29 cellular contexts compared by ENCODE assay signal in genomic region chr14:77936138-77936639, GRCh38.
DNase-seq lines count a peak whose midpoint lies in the region; ATAC-seq, FAIRE-seq and TF ChIP-seq lines count a peak whose summit lies in the region.
"Had no signal": no experiment of that assay in that cellular context is flagged by ENCODE, and none has a peak within 500 bp of the region (broad histone marks: within the 10 kb centered on the region; RNA-seq: fewer than 3 reads in every experiment).

No MANE protein-coding gene starts in this region.

- TF ChIP-seq EP300 in HepG2 (IDR thresholded peaks at IDR 0.05; ENCODE audit: low read depth in 2 of 2, low read length in 2 of 2) (no peak), HepG2 (CRISPR knock-in tag; IDR thresholded peaks at IDR 0.05; ENCODE audit: borderline replicate concordance) (no peak)

- intact Hi-C loops in HepG2 (cut with micrococcal nuclease; ENCODE audit: unreplicated experiment) = no loop called here
- intact Hi-C loops in right lobe of liver (cut with DNase I) = no loop called here

- 0 out of 5 replicates have a peak, but pooled peaks cover 0 to 2% of the 10 kb centered on the region in 2 experiments for H3K36me3 ChIP-seq in HepG2 (replicated peaks in 1 of 2; ENCODE audit: control insufficient read depth in 1 of 2, insufficient read depth in 2 of 2, low read length in 2 of 2)
- H3K36me3 ChIP-seq in right lobe of liver = peaks cover 0 to 7% (median 2%) of the 10 kb centered on the region in 4 donors
- H3K36me3 ChIP-seq: BE2C had no signal

- H2AFZ ChIP-seq in HepG2 (ENCODE audit: low read length) = no peak overlapping the region

- POLR2A ChIA-PET in HepG2 (lab: Yijun Ruan, JAX) = no interaction called here

- in situ Hi-C loops in HepG2 (cut with HindIII; ENCODE audit: extremely low pct_ligation_motif_present, low pct_unique_long_range_greater_than_20kb) = no loop called here

- TF ChIP-seq POLR2A in HepG2 (IDR thresholded peaks at IDR 0.05; ENCODE audit: insufficient read depth in 1 of 2, low read depth in 2 of 2, low read length in 2 of 2) (no peak), right lobe of liver (IDR thresholded peaks at IDR 0.05) (no peak)

- BruUV-seq in HepG2 (replicated peaks; lab: Mats Ljungman, UMichigan) = no TSS peak

- H4K20me1 ChIP-seq in HepG2 (ENCODE audit: insufficient read depth, low read length) = no peaks in the 10 kb centered on the region
- H4K20me1 ChIP-seq: BLaER1; BLaER1 treated with 17β-estradiol and CSF1 and Interleukin-3, amounts not matched to agents 10 nM and 100 nM had no signal

- H3K27ac ChIP-seq in HepG2 (ENCODE audit: extremely low read length, insufficient read depth, low read length) (peak overlapping the region; percentile 40), right lobe of liver (no peak overlapping the region)
- H3K27ac ChIP-seq: 22Rv1; A549; BLaER1; BLaER1 treated with 17β-estradiol and CSF1 and Interleukin-3, amounts not matched to agents 10 nM and 100 nM; C4-2B had no signal

- H3K9me3 ChIP-seq in HepG2 (ENCODE audit: low read length) (peaks cover 12% of the 10 kb centered on the region; the same call in 1 of the 2 replicates), right lobe of liver (no peaks in the 10 kb centered on the region)
- H3K9me3 ChIP-seq: Caco-2 had no signal

- TF ChIP-seq RAD21 in HepG2 (CRISPR knock-in tag; IDR thresholded peaks at IDR 0.05) = no peak

- H3K4me2 ChIP-seq in HepG2 (ENCODE audit: low read depth, low read length) = no peak overlapping the region
- H3K4me2 ChIP-seq: A549; BLaER1; BLaER1 treated with 17β-estradiol and CSF1 and Interleukin-3, amounts not matched to agents 10 nM and 100 nM had no signal

- TF ChIP-seq CTCF in HepG2 (CRISPR knock-in tag; IDR thresholded peaks at IDR 0.05) = no peak
- TF ChIP-seq CTCF in right lobe of liver (IDR thresholded peaks at IDR 0.05) = no peak

- WGBS in HepG2 (ENCODE audit: low lambda C conversion rate) = 18% methylated on average over 4 of the region's 4 CpGs
- 94% methylated on average over 3 of the region's 4 CpGs for WGBS in right lobe of liver (ENCODE audit: insufficient coverage, low coverage, low lambda C conversion rate, missing lambda C conversion rate)

- H3K4me3 ChIP-seq in HepG2 (replicated peaks in 1 of 3; ENCODE audit: insufficient read depth in 1 of 3, low read depth in 2 of 3, low read length in 3 of 3) = no peak overlapping the region
- H3K4me3 ChIP-seq in right lobe of liver = no peak overlapping the region
- H3K4me3 ChIP-seq: A549, BLaER1 had no signal

- no peaks in the 10 kb centered on the region for H3K79me2 ChIP-seq in HepG2 (ENCODE audit: insufficient read depth, low read length)

- ATAC-seq in HepG2 = peak; percentile 88
- no peak for ATAC-seq in right lobe of liver
- ATAC-seq: A549; CD8-positive, alpha-beta T cell had no signal

- H3K9ac ChIP-seq in HepG2 (ENCODE audit: insufficient read depth, low read depth, low read length) = no peak overlapping the region
- H3K9ac ChIP-seq: BLaER1; BLaER1 treated with 17β-estradiol and CSF1 and Interleukin-3, amounts not matched to agents 10 nM and 100 nM had no signal

- peak; percentile 52 for FAIRE-seq in HepG2 (lab: Jason Lieb, UNC)
- FAIRE-seq: A204.1, A549, D721Med had no signal

- CTCF ChIA-PET in HepG2 (lab: Yijun Ruan, JAX; ENCODE audit: low intra/inter-chr PET ratio, low total read pairs) = no interaction called here

- no peaks in the 10 kb centered on the region for H3K27me3 ChIP-seq in HepG2 (ENCODE audit: control insufficient read depth in 1 of 2, insufficient read depth in 2 of 2, low read length in 2 of 2)
- H3K27me3 ChIP-seq in right lobe of liver = no peaks in the 10 kb centered on the region
- H3K27me3 ChIP-seq: BE2C; BLaER1; BLaER1 treated with 17β-estradiol and CSF1 and Interleukin-3, amounts not matched to agents 10 nM and 100 nM had no signal

- H3K4me1 ChIP-seq in HepG2 (ENCODE audit: insufficient read depth, low read length) (peaks cover 15% of the 10 kb centered on the region), right lobe of liver (no peaks in the 10 kb centered on the region)
- H3K4me1 ChIP-seq: A549; BLaER1; BLaER1 treated with 17β-estradiol and CSF1 and Interleukin-3, amounts not matched to agents 10 nM and 100 nM; Caco-2 had no signal

- DNase-seq in HepG2 (ENCODE audit: low spot score) (peak; percentile 66), right lobe of liver (no peak)
- DNase-seq: 8988T; ACHN; AML-193; BE2C; C1 segment of cervical spinal cord; Caco-2; Calu3; CD4-positive, alpha-beta memory T cell; CD4-positive, alpha-beta T cell; CD4-positive, CD25-positive, alpha-beta regulatory T cell; CD8-positive, alpha-beta memory T cell; CD8-positive, alpha-beta T cell; COR-L47; DMS 273 treated with DMSO at 0.1 percent for 48 hours; DMS153; DMS53; DMS79; DMS79 treated with DMSO at 0.1 percent for 48 hours; DND-41; EL had no signal

TF ChIP-seq in HepG2, 621 proteins besides CTCF, POLR2A, EP300 and RAD21:
- TF ChIP-seq NCOA2 (CRISPR knock-in tag; IDR thresholded peaks at IDR 0.05) = peak; percentile 21; the same call in 1 of the 2 replicates
- TF ChIP-seq PITX1 (CRISPR knock-in tag; IDR thresholded peaks at IDR 0.05) = 0 out of 2 replicates have a peak, but pooled peaks have one; percentile 31
- TF ChIP-seq HNF4A (CRISPR knock-in tag; IDR thresholded peaks at IDR 0.05) = peak; percentile 69
- peak; percentile 69 for TF ChIP-seq PAXIP1 (CRISPR knock-in tag; conservative IDR thresholded peaks at IDR 0.05)
- no peak for TF ChIP-seq CEBPB (IDR thresholded peaks at IDR 0.05; ENCODE audit: borderline replicate concordance, low read depth, low read length)
- peak; percentile 8; the same call in 1 of the 2 replicates for TF ChIP-seq RXRB (CRISPR knock-in tag; IDR thresholded peaks at IDR 0.05; ENCODE audit: borderline replicate concordance)
- TF ChIP-seq HES4 (CRISPR knock-in tag; IDR thresholded peaks at IDR 0.05; ENCODE audit: borderline replicate concordance) = no peak
- TF ChIP-seq SALL1 (CRISPR knock-in tag; IDR thresholded peaks at IDR 0.05) = peak; percentile 24; the same call in 1 of the 2 replicates
- no peak for TF ChIP-seq SOX13 (IDR thresholded peaks at IDR 0.05)
- TF ChIP-seq SOX13 (CRISPR knock-in tag; conservative IDR thresholded peaks at IDR 0.05 in 1 of 2, IDR thresholded peaks at IDR 0.05 in 1 of 2) = 0 out of 4 replicates have a peak, but pooled peaks of 1 of the 2 experiments have one; percentile 6
- no peak for TF ChIP-seq ZNF335 (CRISPR knock-in tag; IDR thresholded peaks at IDR 0.05)
- TF ChIP-seq ZNF691 (CRISPR knock-in tag; IDR thresholded peaks at IDR 0.05; ENCODE audit: borderline replicate concordance, low read depth) = no peak
- no peak for TF ChIP-seq MXD3 (CRISPR knock-in tag; IDR thresholded peaks at IDR 0.05)
